ENCODE assay signal across 1 cellular context in the genomic region with DNA sequence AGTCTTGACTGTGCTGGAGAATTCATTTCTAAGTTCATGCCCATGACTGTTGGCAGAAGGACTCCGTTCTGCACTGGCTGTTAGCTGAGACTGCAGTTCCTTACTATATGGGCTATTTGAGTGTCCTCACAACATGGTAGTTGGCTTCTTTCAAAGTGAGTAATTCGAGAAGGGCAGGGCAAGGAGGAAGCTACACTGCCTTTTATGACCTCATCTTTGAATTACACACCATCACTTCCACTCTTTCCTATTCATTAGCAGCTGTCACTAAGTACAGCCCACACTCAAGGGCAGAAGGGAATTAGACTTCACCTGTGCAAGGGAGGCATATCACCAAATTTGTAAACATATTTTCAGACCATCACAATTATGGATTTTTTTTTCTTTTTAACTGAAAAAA.
TF ChIP-seq lines count a peak whose summit lies in the region.

No MANE protein-coding gene starts in this region.

TF ChIP-seq in H1, 55 proteins besides CTCF, POLR2A, EP300 and RAD21 (continued from another document):
- TF ChIP-seq EZH2 (IDR thresholded peaks at IDR 0.05; ENCODE audit: low read depth, low read length, severe bottlenecking), result no peak
